18 cellular contexts compared by ENCODE assay signal in genomic region chr14:92726933-92727262, GRCh38. TPM values are rescaled to one million over a fixed set of nuclear protein-coding genes. Genes with fewer than 3 reads are reported as not detected.
DNase-seq lines count a peak whose midpoint lies in the region; ATAC-seq and TF ChIP-seq lines count a peak whose summit lies in the region.
"Had no signal": no experiment of that assay in that cellular context is flagged by ENCODE, and none has a peak within 500 bp of the region (broad histone marks: within the 10 kb centered on the region; RNA-seq: fewer than 3 reads in every experiment).

No MANE protein-coding gene starts in this region.

- intact Hi-C loops in Calu3 (cut with micrococcal nuclease; ENCODE audit: unreplicated experiment): no loop called here

- H2AFZ ChIP-seq in hepatocyte: no peak overlapping the region

- H3K9me3 Mint-ChIP-seq in Calu3 (ENCODE audit: low read depth, unreplicated experiment): peaks cover 6% of the 10 kb centered on the region
- H3K9me3 Mint-ChIP-seq in stimulated activated effector memory CD8-positive, alpha-beta T cell treated with anti-CD3 and anti-CD28 coated beads, Interleukin-12 subunit alpha, Interleukin-12 subunit beta, amount 100 ng/mL, for 72 hours: no peaks in the 10 kb centered on the region
- peaks cover 3% of the 10 kb centered on the region for H3K9me3 Mint-ChIP-seq in osteocyte (ENCODE audit: unreplicated experiment)

- peaks cover 9% of the 10 kb centered on the region for H3K79me2 ChIP-seq in hepatocyte

- TF ChIP-seq CTCF in Calu3 (IDR thresholded peaks at IDR 0.05; ENCODE audit: unreplicated experiment): no peak
- no peak for TF ChIP-seq CTCF in RWPE1 (conservative IDR thresholded peaks at IDR 0.05; ENCODE audit: low read depth)
- no peak for TF ChIP-seq CTCF in hepatocyte (IDR thresholded peaks at IDR 0.05; ENCODE audit: poor library complexity)
- TF ChIP-seq CTCF in osteocyte (IDR thresholded peaks at IDR 0.05): no peak

- H4K20me1 ChIP-seq in hepatocyte (ENCODE audit: insufficient read depth, poor library complexity, severe bottlenecking): no peaks in the 10 kb centered on the region

- H3K4me3 Mint-ChIP-seq in Calu3 (ENCODE audit: low read depth, unreplicated experiment): peak overlapping the region; percentile 9
- H3K4me3 Mint-ChIP-seq in stimulated activated effector memory CD8-positive, alpha-beta T cell treated with anti-CD3 and anti-CD28 coated beads, Interleukin-12 subunit alpha, Interleukin-12 subunit beta, amount 100 ng/mL, for 72 hours: peak overlapping the region; percentile 35
- no peak overlapping the region for H3K4me3 Mint-ChIP-seq in osteocyte (ENCODE audit: unreplicated experiment)
- H3K4me3 Mint-ChIP-seq: activated CD4-positive, alpha-beta T cell treated with anti-CD3 and anti-CD28 coated beads, Interleukin-2, amount 10 ng/mL, durations not matched to agents 24 days and 14 days; activated naive CD4-positive, alpha-beta T cell treated with anti-CD3 and anti-CD28 coated beads, Interleukin-2, amount 50 U/mL, for 24 hours; naive thymus-derived CD4-positive, alpha-beta T cell had no signal

- H3K27ac ChIP-seq in RWPE1 (peak overlapping the region; percentile 73), hepatocyte (peak overlapping the region; percentile 85)
- H3K27ac ChIP-seq: SK-N-MC had no signal

- no peaks in the 10 kb centered on the region for H3K9me2 ChIP-seq in hepatocyte (replicated peaks; ENCODE audit: insufficient read depth)

- peaks cover 9% of the 10 kb centered on the region for H3K4me1 ChIP-seq in hepatocyte (ENCODE audit: insufficient read depth)

- H3K4me2 ChIP-seq in hepatocyte: no peak overlapping the region

- no peaks in the 10 kb centered on the region for H3K9me3 ChIP-seq in hepatocyte (ENCODE audit: low read depth)
- H3K9me3 ChIP-seq: prostate gland had no signal

- no peaks in the 10 kb centered on the region for H3K27me3 Mint-ChIP-seq in Calu3 (ENCODE audit: unreplicated experiment)
- no peaks in the 10 kb centered on the region for H3K27me3 Mint-ChIP-seq in osteocyte (ENCODE audit: unreplicated experiment)
- H3K27me3 Mint-ChIP-seq: activated naive CD4-positive, alpha-beta T cell treated with anti-CD3 and anti-CD28 coated beads, Interleukin-2, amount 50 U/mL, for 24 hours had no signal

- H3K4me3 ChIP-seq in hepatocyte: no peak overlapping the region
- H3K4me3 ChIP-seq: prostate gland, SK-N-MC had no signal

- H3K36me3 Mint-ChIP-seq in Calu3 (ENCODE audit: insufficient read depth, unreplicated experiment) (peaks cover 21% of the 10 kb centered on the region), osteocyte (ENCODE audit: unreplicated experiment) (peaks cover 27% of the 10 kb centered on the region)
- H3K36me3 Mint-ChIP-seq in stimulated activated effector memory CD8-positive, alpha-beta T cell treated with anti-CD3 and anti-CD28 coated beads, Interleukin-12 subunit alpha, Interleukin-12 subunit beta, amount 100 ng/mL, for 72 hours: peaks cover 5% of the 10 kb centered on the region

- no peak for ATAC-seq in stimulated activated effector memory CD8-positive, alpha-beta T cell treated with anti-CD3 and anti-CD28 coated beads, Interleukin-12 subunit alpha, Interleukin-12 subunit beta, amount 100 ng/mL, for 72 hours

- no TSS peak for BruUV-seq in Calu3 (replicated peaks; lab: Mats Ljungman, UMichigan)

- POLR2A ChIA-PET in RWPE1 (lab: Yijun Ruan, JAX; ENCODE audit: low non-redundant PET): no interaction called here

- H3K4me1 Mint-ChIP-seq in Calu3 (ENCODE audit: low read depth, unreplicated experiment) (peaks cover 24% of the 10 kb centered on the region), osteocyte (ENCODE audit: unreplicated experiment) (peaks cover 13% of the 10 kb centered on the region)
- peaks cover 35% of the 10 kb centered on the region for H3K4me1 Mint-ChIP-seq in stimulated activated effector memory CD8-positive, alpha-beta T cell treated with anti-CD3 and anti-CD28 coated beads, Interleukin-12 subunit alpha, Interleukin-12 subunit beta, amount 100 ng/mL, for 72 hours

- no peaks in the 10 kb centered on the region for H3K36me3 ChIP-seq in hepatocyte (replicated peaks; ENCODE audit: insufficient read depth, low read depth)

- CTCF ChIA-PET in Calu3 (lab: Charles Lee) (interaction anchor here (1.3 kb wide), 3 partner anchors 21 to 54 kb away, joined by 3 to 6 read pairs (median 4); partner anchors contain the start of gene LGMN), RWPE1 (lab: Yijun Ruan, JAX) (no interaction called here)

- no peak for DNase-seq in Calu3
- DNase-seq in RWPE1 (ENCODE audit: low spot score): no peak
- DNase-seq in hepatocyte (ENCODE audit: low spot score): no peak
- DNase-seq in stimulated activated effector memory CD8-positive, alpha-beta T cell treated with anti-CD3 and anti-CD28 coated beads, Interleukin-12 subunit alpha, Interleukin-12 subunit beta, amount 100 ng/mL, for 72 hours (ENCODE audit: low spot score in 2 of 2): no peak
- no peak for DNase-seq in AML-193 (lab: John Stamatoyannopoulos, UW)
- no peak for DNase-seq in NCI-H748 (lab: John Stamatoyannopoulos, UW; ENCODE audit: unreplicated experiment)
- no peak for DNase-seq in osteocyte (ENCODE audit: extremely low spot score, unreplicated experiment)
- DNase-seq: DMS79 treated with DMSO at 0.1 percent for 48 hours, foreskin fibroblast, MM.1S, NCI-H2029 treated with DMSO at 0.1 percent for 48 hours, NCI-H510A treated with DMSO at 0.1 percent for 48 hours, T-helper 9 cell had no signal

- H3K27me3 ChIP-seq in hepatocyte: no peaks in the 10 kb centered on the region

- 96% methylated on average over 8 of the region's 8 CpGs for WGBS in hepatocyte (ENCODE audit: low lambda C conversion rate, missing lambda C conversion rate)

- peak overlapping the region; percentile 85 for H3K27ac Mint-ChIP-seq in Calu3 (ENCODE audit: unreplicated experiment)
- no peak overlapping the region for H3K27ac Mint-ChIP-seq in stimulated activated effector memory CD8-positive, alpha-beta T cell treated with anti-CD3 and anti-CD28 coated beads, Interleukin-12 subunit alpha, Interleukin-12 subunit beta, amount 100 ng/mL, for 72 hours
- no peak overlapping the region for H3K27ac Mint-ChIP-seq in osteocyte (ENCODE audit: unreplicated experiment)
- H3K27ac Mint-ChIP-seq: activated CD4-positive, alpha-beta T cell treated with anti-CD3 and anti-CD28 coated beads, Interleukin-2, amount 10 ng/mL, durations not matched to agents 24 days and 14 days; activated naive CD4-positive, alpha-beta T cell treated with anti-CD3 and anti-CD28 coated beads, Interleukin-2, amount 50 U/mL, for 24 hours had no signal

RNA-seq across cellular contexts. Expression of gene LGMN, which starts 21.5 kb away (rescaled TPM):
- total RNA-seq in Calu3 (2022) (64.9 and 84.6 TPM in 2 replicates), hepatocyte (125 and 130 TPM in 2 replicates), osteocyte (65.0 and 66.3 TPM in 2 replicates)
- polyA plus RNA-seq in hepatocyte: 139 and 169 TPM in 2 replicates
